8 cellular contexts compared by ENCODE assay signal in genomic region chr20:62900052-62900691, GRCh38. TPM values are rescaled to one million over a fixed set of nuclear protein-coding genes. Genes with fewer than 3 reads are reported as not detected.
DNase-seq lines count a peak whose midpoint lies in the region; ATAC-seq, FAIRE-seq and TF ChIP-seq lines count a peak whose summit lies in the region.

No MANE protein-coding gene starts in this region.

- H3K36me3 ChIP-seq in astrocyte (ENCODE audit: insufficient read depth, low read length), result peaks cover 31% of the 10 kb centered on the region

- H4K20me1 ChIP-seq in astrocyte (ENCODE audit: insufficient read depth, low read length), result peaks cover 87% of the 10 kb centered on the region

- no peak overlapping the region for H3K4me3 Mint-ChIP-seq in astrocyte (ENCODE audit: unreplicated experiment)

- H3K4me3 ChIP-seq in astrocyte (ENCODE audit: insufficient read depth, low read depth, low read length), result no peak overlapping the region
- no peak overlapping the region for H3K4me3 ChIP-seq in retinal pigment epithelial cell (ENCODE audit: low read length)

- H3K4me1 Mint-ChIP-seq in astrocyte (ENCODE audit: low read depth, unreplicated experiment), result peaks cover 29% of the 10 kb centered on the region

- H3K4me2 ChIP-seq in astrocyte (ENCODE audit: low read length), result no peak overlapping the region

- peaks cover 14% of the 10 kb centered on the region for H3K4me1 ChIP-seq in astrocyte (ENCODE audit: insufficient read depth, low read length)

- TF ChIP-seq CTCF in astrocyte (IDR thresholded peaks at IDR 0.05; ENCODE audit: insufficient read depth, low read depth, low read length) (peak; percentile 88), retinal pigment epithelial cell (conservative IDR thresholded peaks at IDR 0.05; ENCODE audit: low read depth, low read length) (peak; percentile 90)

- peaks cover 6% of the 10 kb centered on the region for H3K36me3 Mint-ChIP-seq in astrocyte (ENCODE audit: low read depth, unreplicated experiment)

- no peak overlapping the region for H2AFZ ChIP-seq in astrocyte (ENCODE audit: low read depth, low read length)

- ATAC-seq in HG02588 (IDR thresholded peaks at IDR 0.05; ENCODE audit: unreplicated experiment) (peak; percentile 71), HG03097 (IDR thresholded peaks at IDR 0.05; ENCODE audit: low FRiP score, unreplicated experiment) (no peak)

- H3K9me3 ChIP-seq in astrocyte (ENCODE audit: insufficient read depth, low read depth, low read length), result no peaks in the 10 kb centered on the region

- no peaks in the 10 kb centered on the region for H3K9me3 Mint-ChIP-seq in astrocyte (ENCODE audit: unreplicated experiment)

- FAIRE-seq in astrocyte (lab: Jason Lieb, UNC), result no peak

- H3K27ac ChIP-seq in astrocyte (ENCODE audit: low read depth, low read length), result no peak overlapping the region

- no peaks in the 10 kb centered on the region for H3K27me3 ChIP-seq in astrocyte (ENCODE audit: insufficient read depth, low read length)

- DNase-seq in GM04504 (ENCODE audit: low read depth), result peak; percentile 40
- peak; percentile 40 for DNase-seq in NCI-H146 (lab: John Stamatoyannopoulos, UW)
- DNase-seq in T1000 (lab: John Stamatoyannopoulos, UW), result peak; percentile 40
- peak; percentile 35 for DNase-seq in astrocyte (ENCODE audit: low read depth)
- DNase-seq in hepatic stellate cell (ENCODE audit: low spot score), result peak; percentile 95
- no peak for DNase-seq in retinal pigment epithelial cell (ENCODE audit: low read depth)

- H3K79me2 ChIP-seq in astrocyte (ENCODE audit: insufficient read depth, low read length), result peaks cover 11% of the 10 kb centered on the region

- no peaks in the 10 kb centered on the region for H3K27me3 Mint-ChIP-seq in astrocyte (ENCODE audit: low read depth, unreplicated experiment)

- peak overlapping the region; percentile 4 for H3K9ac ChIP-seq in astrocyte (ENCODE audit: low read length)

- peak overlapping the region; percentile 69 for H3K27ac Mint-ChIP-seq in astrocyte (ENCODE audit: unreplicated experiment)

RNA-seq across cellular contexts. Expression of gene DIDO1, which starts 26.1 kb away (rescaled TPM):
- 39.0 and 39.2 TPM in 2 replicates for total RNA-seq in astrocyte

RNA-seq across cellular contexts. Expression of gene GID8, which starts 37.8 kb away (rescaled TPM):
- total RNA-seq in astrocyte, result 37.1 and 37.3 TPM in 2 replicates

RNA-seq across cellular contexts. Expression of gene TCFL5, which starts 38.5 kb away (rescaled TPM):
- total RNA-seq in astrocyte, result 11.0 and 13.5 TPM in 2 replicates

RNA-seq across cellular contexts. Expression of gene SLC17A9, which starts 52.3 kb away (rescaled TPM):
- 11.6 and 12.4 TPM in 2 replicates for total RNA-seq in astrocyte
